Comparison of ENCODE assay signal across 12 cellular contexts in genomic region chr15:81111510-81112375, GRCh38. TPM values are rescaled to one million over a fixed set of nuclear protein-coding genes. Genes with fewer than 3 reads are reported as not detected.
DNase-seq lines count a peak whose midpoint lies in the region; ATAC-seq and TF ChIP-seq lines count a peak whose summit lies in the region.
"Had no signal": no experiment of that assay in that cellular context is flagged by ENCODE, and none has a peak within 500 bp of the region (broad histone marks: within the 10 kb centered on the region; RNA-seq: fewer than 3 reads in every experiment).

No MANE protein-coding gene starts in this region.

- no peak overlapping the region for H3K14ac ChIP-seq in trophoblast cell (ENCODE audit: low read length)

- no peaks in the 10 kb centered on the region for H3K79me2 ChIP-seq in trophoblast cell (ENCODE audit: control insufficient read depth, insufficient read depth, low read length, poor library complexity)

- H3K9me3 ChIP-seq in trophoblast cell (ENCODE audit: insufficient read depth, low read depth, low read length), result no peaks in the 10 kb centered on the region

- no peak overlapping the region for H2AFZ ChIP-seq in trophoblast cell (ENCODE audit: insufficient read depth, low read length, poor library complexity)

- H3K4me1 ChIP-seq in foreskin keratinocyte, result peaks cover 21% of the 10 kb centered on the region
- H3K4me1 ChIP-seq in trophoblast cell (ENCODE audit: control insufficient read depth in 1 of 2, insufficient read depth in 2 of 2, low read length in 2 of 2), result no peaks in the 10 kb centered on the region

- no peaks in the 10 kb centered on the region for H3K79me1 ChIP-seq in trophoblast cell (ENCODE audit: low read length)

- no peak overlapping the region for H2AK5ac ChIP-seq in trophoblast cell (ENCODE audit: low read length)

- H2BK120ac ChIP-seq in trophoblast cell (ENCODE audit: insufficient read depth, low read length, poor library complexity), result no peak overlapping the region

- no peak overlapping the region for H4K8ac ChIP-seq in trophoblast cell (ENCODE audit: low read depth, low read length)

- DNase-seq in foreskin keratinocyte (peak; percentile 63 to 77), NCI-H446 treated with DMSO at 0.1 percent for 48 hours (lab: John Stamatoyannopoulos, UW) (no peak), trophoblast cell (no peak)
- DNase-seq in stimulated activated CD4-positive, alpha-beta T cell treated with anti-CD3 and anti-CD28 coated beads, Interleukin-12 subunit alpha, Interleukin-12 subunit beta, amount 100 ng/mL, for 4 hours, result no peak
- no peak for DNase-seq in effector CD4-positive, alpha-beta T cell
- DNase-seq: activated naive CD4-positive, alpha-beta T cell treated with anti-CD3 and anti-CD28 coated beads for 36 hours; NCI-H345; stimulated activated CD8-positive, alpha-beta memory T cell treated with anti-CD3 and anti-CD28 coated beads, Interleukin-4, amount 100 ng/mL, for 48 hours had no signal

- H4K12ac ChIP-seq in trophoblast cell (ENCODE audit: low read depth, low read length), result no peak overlapping the region

- no peak overlapping the region for H3K4me3 ChIP-seq in trophoblast cell (ENCODE audit: low read depth, low read length)

- H2BK12ac ChIP-seq in trophoblast cell (ENCODE audit: low read length), result no peak overlapping the region

- H3K27ac ChIP-seq in foreskin keratinocyte (peak overlapping the region; percentile 80), trophoblast cell (ENCODE audit: low read depth, low read length) (no peak overlapping the region)

- no peaks in the 10 kb centered on the region for H3K27me3 ChIP-seq in foreskin keratinocyte
- no peaks in the 10 kb centered on the region for H3K27me3 ChIP-seq in trophoblast cell (ENCODE audit: insufficient read depth, low read length)

- no peak overlapping the region for H3K18ac ChIP-seq in trophoblast cell (ENCODE audit: low read length)

- no CpG with 5 or more reads among the region's 6 CpGs for WGBS in trophoblast cell (ENCODE audit: extremely low coverage, insufficient coverage, insufficient read length)

- H3K36me3 ChIP-seq in trophoblast cell (ENCODE audit: control insufficient read depth in 1 of 2, insufficient read depth in 2 of 2, low read length in 2 of 2), result no peaks in the 10 kb centered on the region

- no peak overlapping the region for H2BK5ac ChIP-seq in trophoblast cell (ENCODE audit: low read depth, low read length, poor library complexity)

- no peak for TF ChIP-seq CTCF in foreskin keratinocyte (conservative IDR thresholded peaks at IDR 0.05)

- H3K4me2 ChIP-seq in trophoblast cell (ENCODE audit: low read length), result no peak overlapping the region

- no peak overlapping the region for H3K4ac ChIP-seq in trophoblast cell (ENCODE audit: low read depth, low read length)

- H3K23ac ChIP-seq in trophoblast cell (ENCODE audit: low read length), result no peak overlapping the region

- H4K91ac ChIP-seq in trophoblast cell (ENCODE audit: low read depth, low read length), result no peak overlapping the region

- ATAC-seq in GM18870 (IDR thresholded peaks at IDR 0.05; ENCODE audit: unreplicated experiment) (peak; percentile 91), GM21717 (IDR thresholded peaks at IDR 0.05; ENCODE audit: unreplicated experiment) (peak; percentile 97), HG03354 (IDR thresholded peaks at IDR 0.05; ENCODE audit: poor library complexity, severe bottlenecking, unreplicated experiment) (peak; percentile 85), foreskin keratinocyte (peak; percentile 50)

- no peak overlapping the region for H3K9ac ChIP-seq in trophoblast cell (ENCODE audit: low read length)

RNA-seq across cellular contexts. Expression of gene CFAP161, which starts 22.3 kb away (rescaled TPM):
- not detected in 2 replicates for total RNA-seq in foreskin keratinocyte
- not detected in 2 replicates for polyA plus RNA-seq in foreskin keratinocyte
- not detected in 2 replicates for polyA plus RNA-seq in trophoblast cell (2013)
- total RNA-seq: activated naive CD4-positive, alpha-beta T cell treated with anti-CD3 and anti-CD28 coated beads for 36 hours; kidney epithelial cell had no signal

Comparison
In these comparisons a context has a peak if more than half of its experiments do, and no peak if none do; other contexts are left out.
1. DNase-seq: peak in foreskin keratinocyte (2 of 2); none in stimulated activated CD4-positive, alpha-beta T cell treated with anti-CD3 and anti-CD28 coated beads, Interleukin-12 subunit alpha, Interleukin-12 subunit beta, amount 100 ng/mL, for 4 hours (single experiment), effector CD4-positive, alpha-beta T cell (single experiment), NCI-H446 treated with DMSO at 0.1 percent for 48 hours (single experiment) and trophoblast cell (0 of 2).
2. Peak in every context shown above with its lines, with median percentiles within 50 percentile points of each other: ATAC-seq.